Comparison of ENCODE assay signal across 11 cellular contexts in genomic region chr19:46442808-46443450, GRCh38. TPM values are rescaled to one million over a fixed set of nuclear protein-coding genes. Genes with fewer than 3 reads are reported as not detected.
DNase-seq lines count a peak whose midpoint lies in the region; ATAC-seq and TF ChIP-seq lines count a peak whose summit lies in the region.
"Had no signal": no experiment of that assay in that cellular context is flagged by ENCODE, and none has a peak within 500 bp of the region (broad histone marks: within the 10 kb centered on the region; RNA-seq: fewer than 3 reads in every experiment).

No MANE protein-coding gene starts in this region.

- DNase-seq in Caki2 (ENCODE audit: low read depth): peak; percentile 63
- DNase-seq in NCI-H226: peak; percentile 80
- DNase-seq in coronary artery (ENCODE audit: low spot score): no peak
- no peak for DNase-seq in neuronal stem cell (ENCODE audit: low spot score)
- no peak for DNase-seq in NCI-H2029 treated with DMSO at 0.1 percent for 48 hours (lab: John Stamatoyannopoulos, UW)
- no peak for DNase-seq in 8988T
- no peak for DNase-seq in DMS53 (lab: John Stamatoyannopoulos, UW)
- DNase-seq: activated CD8-positive, alpha-beta memory T cell treated with anti-CD3 and anti-CD28 coated beads, Interleukin-2, amount 10 ng/mL, durations not matched to agents 7 days and 5 days; NCI-H2227 treated with DMSO at 0.1 percent for 48 hours had no signal

- H3K27ac ChIP-seq in coronary artery (peak overlapping the region; percentile 1 to 59), neuronal stem cell (replicated peaks; ENCODE audit: low read length) (no peak overlapping the region)
- H3K27ac ChIP-seq: neural progenitor cell had no signal

- no peak overlapping the region for H2AK5ac ChIP-seq in neuronal stem cell (ENCODE audit: low read depth, low read length)

- peak overlapping the region; percentile 40 for H2AFZ ChIP-seq in neuronal stem cell (ENCODE audit: low read length)
- H2AFZ ChIP-seq: neural progenitor cell had no signal

- H3K9ac ChIP-seq in neuronal stem cell (ENCODE audit: low read depth, low read length, poor library complexity): no peak overlapping the region
- H3K9ac ChIP-seq: neural progenitor cell had no signal

- no peak for ATAC-seq in HG03108 (IDR thresholded peaks at IDR 0.05; ENCODE audit: unreplicated experiment)
- ATAC-seq: activated CD8-positive, alpha-beta memory T cell treated with anti-CD3 and anti-CD28 coated beads, Interleukin-2, amount 10 ng/mL, durations not matched to agents 7 days and 5 days had no signal

- no peaks in the 10 kb centered on the region for H3K79me1 ChIP-seq in neuronal stem cell (ENCODE audit: low read depth, low read length)

- no peak for TF ChIP-seq CTCF in coronary artery (IDR thresholded peaks at IDR 0.05)

- H2BK12ac ChIP-seq in neuronal stem cell (ENCODE audit: low read length): no peak overlapping the region

- no peaks in the 10 kb centered on the region for H3K4me1 ChIP-seq in neuronal stem cell (ENCODE audit: control insufficient read depth in 2 of 2, insufficient read depth in 1 of 2, low read depth in 1 of 2, low read length in 2 of 2)
- H3K4me1 ChIP-seq: neural progenitor cell had no signal

- no CpG with 5 or more reads among the region's 8 CpGs for WGBS in neuronal stem cell (ENCODE audit: extremely low coverage in 2 of 2, insufficient read length in 2 of 2, insufficient replicate concordance in 1 of 2), 2 donors

- no peak overlapping the region for H3K14ac ChIP-seq in neuronal stem cell (ENCODE audit: low read length)

- no peaks in the 10 kb centered on the region for H3K9me3 ChIP-seq in neuronal stem cell (replicated peaks in 1 of 2; ENCODE audit: control insufficient read depth in 2 of 2, insufficient read depth in 1 of 2, low read depth in 1 of 2, low read length in 2 of 2)

- no peak overlapping the region for H3K23ac ChIP-seq in neuronal stem cell (ENCODE audit: low read depth, low read length, poor library complexity)

- H3K4ac ChIP-seq in neuronal stem cell (ENCODE audit: low read length): no peak overlapping the region

- no peaks in the 10 kb centered on the region for H3K36me3 ChIP-seq in neuronal stem cell (replicated peaks in 1 of 2; ENCODE audit: control insufficient read depth in 2 of 2, insufficient read depth in 2 of 2, low read length in 2 of 2)
- H3K36me3 ChIP-seq: neural progenitor cell had no signal

- H2BK120ac ChIP-seq in neuronal stem cell (ENCODE audit: low read depth, low read length): no peak overlapping the region

- H4K91ac ChIP-seq in neuronal stem cell (ENCODE audit: low read depth, low read length, poor library complexity): no peak overlapping the region

- no peak overlapping the region for H2BK5ac ChIP-seq in neuronal stem cell (ENCODE audit: low read length)

- H3K18ac ChIP-seq in neuronal stem cell (ENCODE audit: low read length): no peak overlapping the region

- H3K27me3 ChIP-seq in neuronal stem cell (ENCODE audit: control insufficient read depth in 3 of 3, insufficient read depth in 3 of 3, low read depth in 1 of 3, low read length in 3 of 3): no peaks in the 10 kb centered on the region
- H3K27me3 ChIP-seq: neural progenitor cell had no signal

- H2BK15ac ChIP-seq in neuronal stem cell (ENCODE audit: low read length): no peak overlapping the region

- H3K4me2 ChIP-seq in neuronal stem cell (ENCODE audit: insufficient read depth, low read length, poor library complexity, severe bottlenecking): no peak overlapping the region
- H3K4me2 ChIP-seq: neural progenitor cell had no signal

- H4K8ac ChIP-seq in neuronal stem cell (ENCODE audit: low read depth, low read length): no peak overlapping the region

- H3K4me3 ChIP-seq in coronary artery (no peak overlapping the region), neuronal stem cell (ENCODE audit: low read length in 2 of 2) (no peak overlapping the region)
- H3K4me3 ChIP-seq: neural progenitor cell had no signal

- in situ Hi-C loops in Caki2 (cut with HindIII; ENCODE audit: low pct_unique_long_range_greater_than_20kb, low sequenced_read_pairs): no loop called here

RNA-seq across cellular contexts. Expression of gene PNMA8C, which starts 14.2 kb away (rescaled TPM):
- total RNA-seq in Caki2 (2014; rRNA removed; shearing (Covaris generic); ENCODE audit: low replicate concordance): 0.07 and 0.93 TPM in 2 replicates
- polyA plus RNA-seq in neuronal stem cell (2013, experiment 1 of 2): 0.52 TPM
- polyA plus RNA-seq in neuronal stem cell (2013, experiment 2 of 2): 0.47 TPM
- total RNA-seq: activated CD8-positive, alpha-beta memory T cell treated with anti-CD3 and anti-CD28 coated beads, Interleukin-2, amount 10 ng/mL, durations not matched to agents 7 days and 5 days had no signal

RNA-seq across cellular contexts. Expression of gene PNMA8A, which starts 28.4 kb away (rescaled TPM):
- 14.0 and 16.4 TPM in 2 replicates for total RNA-seq in Caki2 (2014; rRNA removed; shearing (Covaris generic); ENCODE audit: low replicate concordance)
- 41.6 TPM for polyA plus RNA-seq in neuronal stem cell (2013, experiment 1 of 2)
- 41.3 TPM for polyA plus RNA-seq in neuronal stem cell (2013, experiment 2 of 2)

RNA-seq across cellular contexts. Expression of gene CCDC8, which starts 29.6 kb away (rescaled TPM):
- total RNA-seq in Caki2 (2014; rRNA removed; shearing (Covaris generic); ENCODE audit: low replicate concordance): 0.12 and 0.51 TPM in 2 replicates
- polyA plus RNA-seq in neuronal stem cell (2013, experiment 1 of 2): 7.0 TPM
- 7.6 TPM for polyA plus RNA-seq in neuronal stem cell (2013, experiment 2 of 2)
- total RNA-seq: activated CD8-positive, alpha-beta memory T cell treated with anti-CD3 and anti-CD28 coated beads, Interleukin-2, amount 10 ng/mL, durations not matched to agents 7 days and 5 days had no signal

RNA-seq across cellular contexts. Expression of gene PNMA8B, which starts 52.7 kb away (rescaled TPM):
- not detected in 2 replicates for total RNA-seq in Caki2 (2014; rRNA removed; shearing (Covaris generic); ENCODE audit: low replicate concordance)
- polyA plus RNA-seq in neuronal stem cell (2013, experiment 1 of 2): 1.1 TPM
- polyA plus RNA-seq in neuronal stem cell (2013, experiment 2 of 2): 1.1 TPM
- total RNA-seq: activated CD8-positive, alpha-beta memory T cell treated with anti-CD3 and anti-CD28 coated beads, Interleukin-2, amount 10 ng/mL, durations not matched to agents 7 days and 5 days had no signal

Comparison
In these comparisons a context has a peak if more than half of its experiments do, and no peak if none do; other contexts are left out.
1. DNase-seq: peak in Caki2 (single experiment) and NCI-H226 (single experiment); none in coronary artery (single experiment), neuronal stem cell (single experiment), NCI-H2029 treated with DMSO at 0.1 percent for 48 hours (single experiment), 8988T (single experiment) and DMS53 (single experiment).